2 cellular contexts compared by ENCODE assay signal in the genomic region with DNA sequence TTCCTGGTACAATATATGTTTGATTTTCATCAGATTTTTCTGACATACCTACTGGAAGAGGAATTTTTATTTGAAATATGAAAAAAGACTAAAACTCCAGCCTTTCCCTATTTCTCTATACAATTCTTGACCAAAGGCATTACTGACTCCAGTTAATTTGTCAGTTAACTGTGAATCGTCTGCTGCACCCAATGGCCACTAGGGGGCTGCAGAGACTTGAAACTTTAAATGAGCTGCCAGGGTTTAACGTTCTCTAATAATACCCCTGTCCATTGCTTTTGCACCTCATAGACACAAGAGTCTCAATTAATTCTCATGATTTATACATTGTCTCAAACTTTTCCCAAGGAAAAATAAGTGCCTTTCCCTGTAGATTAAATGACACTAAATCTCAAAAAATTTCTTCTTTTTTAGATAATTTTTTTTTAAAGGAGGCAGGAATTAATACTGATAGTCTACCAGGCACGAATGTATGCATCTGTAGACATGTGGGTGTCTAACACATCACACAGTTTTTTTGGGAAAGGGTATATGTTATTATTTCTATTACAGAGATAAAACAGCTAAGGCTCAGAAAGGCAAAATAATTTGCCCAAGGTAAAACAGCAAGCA.
TF ChIP-seq lines count a peak whose summit lies in the region.

No MANE protein-coding gene starts in this region.

TF ChIP-seq in HCT116, 20 proteins besides CTCF, POLR2A, EP300 and RAD21:
- TF ChIP-seq SIN3A (IDR thresholded peaks at IDR 0.05; ENCODE audit: low read depth), result no peak
- TF ChIP-seq ELF1 (IDR thresholded peaks at IDR 0.05; ENCODE audit: borderline replicate concordance, low read depth), result no peak
- TF ChIP-seq, protein P1, sequence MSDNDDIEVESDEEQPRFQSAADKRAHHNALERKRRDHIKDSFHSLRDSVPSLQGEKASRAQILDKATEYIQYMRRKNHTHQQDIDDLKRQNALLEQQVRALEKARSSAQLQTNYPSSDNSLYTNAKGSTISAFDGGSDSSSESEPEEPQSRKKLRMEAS (IDR thresholded peaks at IDR 0.05), result no peak
- no peak for TF ChIP-seq ZFX (IDR thresholded peaks at IDR 0.05)
- TF ChIP-seq ZNF274 (IDR thresholded peaks at IDR 0.05; ENCODE audit: low read depth, low read length), result no peak
- TF ChIP-seq, protein P2, sequence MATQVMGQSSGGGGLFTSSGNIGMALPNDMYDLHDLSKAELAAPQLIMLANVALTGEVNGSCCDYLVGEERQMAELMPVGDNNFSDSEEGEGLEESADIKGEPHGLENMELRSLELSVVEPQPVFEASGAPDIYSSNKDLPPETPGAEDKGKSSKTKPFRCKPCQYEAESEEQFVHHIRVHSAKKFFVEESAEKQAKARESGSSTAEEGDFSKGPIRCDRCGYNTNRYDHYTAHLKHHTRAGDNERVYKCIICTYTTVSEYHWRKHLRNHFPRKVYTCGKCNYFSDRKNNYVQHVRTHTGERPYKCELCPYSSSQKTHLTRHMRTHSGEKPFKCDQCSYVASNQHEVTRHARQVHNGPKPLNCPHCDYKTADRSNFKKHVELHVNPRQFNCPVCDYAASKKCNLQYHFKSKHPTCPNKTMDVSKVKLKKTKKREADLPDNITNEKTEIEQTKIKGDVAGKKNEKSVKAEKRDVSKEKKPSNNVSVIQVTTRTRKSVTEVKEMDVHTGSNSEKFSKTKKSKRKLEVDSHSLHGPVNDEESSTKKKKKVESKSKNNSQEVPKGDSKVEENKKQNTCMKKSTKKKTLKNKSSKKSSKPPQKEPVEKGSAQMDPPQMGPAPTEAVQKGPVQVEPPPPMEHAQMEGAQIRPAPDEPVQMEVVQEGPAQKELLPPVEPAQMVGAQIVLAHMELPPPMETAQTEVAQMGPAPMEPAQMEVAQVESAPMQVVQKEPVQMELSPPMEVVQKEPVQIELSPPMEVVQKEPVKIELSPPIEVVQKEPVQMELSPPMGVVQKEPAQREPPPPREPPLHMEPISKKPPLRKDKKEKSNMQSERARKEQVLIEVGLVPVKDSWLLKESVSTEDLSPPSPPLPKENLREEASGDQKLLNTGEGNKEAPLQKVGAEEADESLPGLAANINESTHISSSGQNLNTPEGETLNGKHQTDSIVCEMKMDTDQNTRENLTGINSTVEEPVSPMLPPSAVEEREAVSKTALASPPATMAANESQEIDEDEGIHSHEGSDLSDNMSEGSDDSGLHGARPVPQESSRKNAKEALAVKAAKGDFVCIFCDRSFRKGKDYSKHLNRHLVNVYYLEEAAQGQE (IDR thresholded peaks at IDR 0.05; ENCODE audit: low read depth), result no peak

TF ChIP-seq in H1, 55 proteins besides CTCF, POLR2A, EP300 and RAD21:
- no peak for TF ChIP-seq TCF12 (IDR thresholded peaks at IDR 0.05; ENCODE audit: low read depth, low read length)
